23 cellular contexts compared by ENCODE assay signal in genomic region chr18:2096581-2096980, GRCh38.
"Had no signal": no experiment of that assay in that cellular context is flagged by ENCODE, and none has a peak within 500 bp of the region (broad histone marks: within the 10 kb centered on the region; RNA-seq: fewer than 3 reads in every experiment).

No MANE protein-coding gene starts in this region.

- FAIRE-seq: keratinocyte, TTC549 had no signal

- H3K4me1 Mint-ChIP-seq: activated CD4-positive, alpha-beta T cell treated with anti-CD3 and anti-CD28 coated beads, Interleukin-2, amount 10 ng/mL, durations not matched to agents 7 days and 5 days; T-cell had no signal

- H3K36me3 Mint-ChIP-seq: activated naive CD4-positive, alpha-beta T cell treated with anti-CD3 and anti-CD28 coated beads, Interleukin-2, amount 50 U/mL, for 72 hours; T-cell had no signal

- H3K36me3 ChIP-seq: adrenal gland, heart right ventricle, right lobe of liver, thyroid gland, WERI-Rb-1 had no signal

- H3K27ac Mint-ChIP-seq: activated CD4-positive, alpha-beta T cell treated with anti-CD3 and anti-CD28 coated beads, Interleukin-2, amount 10 ng/mL, durations not matched to agents 7 days and 5 days; activated CD8-positive, alpha-beta T cell treated with anti-CD3 and anti-CD28 coated beads, Interleukin-2, amount 10 ng/mL, durations not matched to agents 7 days and 5 days; activated naive CD4-positive, alpha-beta T cell treated with anti-CD3 and anti-CD28 coated beads, Interleukin-2, amount 50 U/mL, for 72 hours; nephron progenitor cell; stimulated activated naive CD8-positive, alpha-beta T cell treated with anti-CD3 and anti-CD28 coated beads, Interleukin-15, Interleukin-2, amounts not matched to agents 100 ng/mL and 50 ng/mL, for 24 hours; T-cell had no signal

- H3K9me3 Mint-ChIP-seq: activated CD4-positive, alpha-beta T cell treated with anti-CD3 and anti-CD28 coated beads, Interleukin-2, amount 10 ng/mL, durations not matched to agents 7 days and 5 days; stimulated activated naive CD8-positive, alpha-beta T cell treated with anti-CD3 and anti-CD28 coated beads, Interleukin-15, Interleukin-2, amounts not matched to agents 100 ng/mL and 50 ng/mL, for 24 hours had no signal

- H3K4me3 ChIP-seq: adrenal gland, heart right ventricle, mucosa of descending colon, right lobe of liver, skin epidermis, thyroid gland had no signal

- ATAC-seq: activated CD8-positive, alpha-beta T cell treated with anti-CD3 and anti-CD28 coated beads, Interleukin-2, amount 10 ng/mL, durations not matched to agents 7 days and 5 days; activated naive CD4-positive, alpha-beta T cell treated with anti-CD3 and anti-CD28 coated beads, Interleukin-2, amount 50 U/mL, for 72 hours; esophagus mucosa; heart right ventricle; left colon; mucosa of descending colon; right lobe of liver; T-cell had no signal

- DNase-seq: activated CD4-positive, alpha-beta T cell treated with anti-CD3 and anti-CD28 coated beads, Interleukin-2, amount 10 ng/mL, durations not matched to agents 7 days and 5 days; activated CD4-positive, CD25-positive, alpha-beta regulatory T cell treated with anti-CD3 and anti-CD28 coated beads, Interleukin-2, amount 50 U/mL, for 72 hours; activated CD8-positive, alpha-beta T cell treated with anti-CD3 and anti-CD28 coated beads, Interleukin-2, amount 10 ng/mL, durations not matched to agents 7 days and 5 days; adrenal gland; caudate nucleus; effector memory CD4-positive, alpha-beta T cell; heart right ventricle; left colon; mesenchymal stem cell; mucosa of descending colon; nephron progenitor cell; right lobe of liver; stimulated activated CD4-positive, alpha-beta T cell treated with anti-CD3 and anti-CD28 coated beads, Interleukin-1b, Interleukin-23, amount 100 ng/mL, for 48 hours; substantia nigra; T-cell; thyroid gland; WERI-Rb-1 had no signal

- H3K27me3 ChIP-seq: adrenal gland, heart right ventricle, right lobe of liver, thyroid gland had no signal

- H3K4me3 Mint-ChIP-seq: activated CD4-positive, alpha-beta T cell treated with anti-CD3 and anti-CD28 coated beads, Interleukin-2, amount 10 ng/mL, durations not matched to agents 7 days and 5 days; activated CD8-positive, alpha-beta T cell treated with anti-CD3 and anti-CD28 coated beads, Interleukin-2, amount 10 ng/mL, durations not matched to agents 7 days and 5 days; nephron progenitor cell; stimulated activated naive CD8-positive, alpha-beta T cell treated with anti-CD3 and anti-CD28 coated beads, Interleukin-15, Interleukin-2, amounts not matched to agents 100 ng/mL and 50 ng/mL, for 24 hours; T-cell had no signal
